10 cellular contexts compared by ENCODE assay signal in the genomic region with DNA sequence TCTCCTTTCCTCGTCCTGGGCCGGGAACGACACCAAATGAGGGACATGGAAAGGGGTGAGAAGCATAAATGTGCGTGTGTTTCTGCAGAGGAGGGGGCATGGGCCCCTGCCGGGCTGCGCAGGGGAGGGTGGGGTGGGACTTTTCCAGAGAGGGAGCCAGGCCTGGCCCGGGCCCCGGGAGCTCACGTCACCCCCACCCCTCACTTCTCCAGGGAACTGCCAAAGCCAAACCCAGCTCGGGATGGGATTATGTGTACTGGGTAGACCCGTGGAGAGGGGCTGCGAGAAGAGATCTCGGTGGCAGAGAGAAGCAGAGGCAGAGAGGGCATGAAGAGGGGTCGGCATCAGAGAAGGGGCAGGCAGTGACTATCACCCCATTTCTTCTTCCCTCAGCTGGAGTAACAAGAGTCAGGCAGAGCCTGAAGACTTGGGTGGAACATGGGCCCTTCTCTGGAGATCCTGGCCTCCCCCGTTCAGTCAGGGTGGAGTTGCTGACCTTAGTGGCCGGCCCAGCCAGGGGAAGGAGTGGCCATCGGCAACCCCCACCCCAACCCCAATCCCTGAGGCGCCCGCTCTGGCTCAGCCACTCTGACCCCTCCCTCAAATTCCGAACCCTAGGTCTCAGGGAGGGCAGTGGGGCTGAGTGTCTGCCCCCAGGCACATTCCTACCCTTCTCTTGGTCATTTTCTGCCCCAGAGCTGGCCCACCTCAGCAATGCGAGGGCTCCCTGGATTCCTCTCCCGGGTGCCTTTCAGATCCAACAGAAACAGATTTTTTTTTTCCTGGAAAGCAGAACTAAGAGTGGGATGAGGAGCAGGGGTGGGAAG. TPM values are rescaled to one million over a fixed set of nuclear protein-coding genes. Genes with fewer than 3 reads are reported as not detected.
DNase-seq lines count a peak whose midpoint lies in the region; ATAC-seq, FAIRE-seq and TF ChIP-seq lines count a peak whose summit lies in the region.
"Had no signal": no experiment of that assay in that cellular context is flagged by ENCODE, and none has a peak within 500 bp of the region (broad histone marks: within the 10 kb centered on the region; RNA-seq: fewer than 3 reads in every experiment).

No MANE protein-coding gene starts in this region.

- peaks cover 21% of the 10 kb centered on the region for H3K4me1 Mint-ChIP-seq in T-helper 1 cell treated with Interleukin-12 subunit alpha and Interleukin-12 subunit beta and Interleukin-4 antibody, amounts not matched to agents 30 μg/mL and 1 μg/mL, for 36 hours (ENCODE audit: low read depth)
- H3K4me1 Mint-ChIP-seq in dendritic cell treated with granulocyte-macrophage colony-stimulating factor and Interleukin-4, amounts not matched to agents 40 ng/mL and 50 ng/mL, for 4 days (ENCODE audit: low read depth), result peaks cover 49% of the 10 kb centered on the region
- H3K4me1 Mint-ChIP-seq in activated T-helper 17 cell treated with anti-CD3 and anti-CD28 coated beads, Interleukin-2, amount 50 U/mL, for 72 hours, result peaks cover under 1% of the 10 kb centered on the region

- peak overlapping the region; percentile 37 for H3K4me3 ChIP-seq in mononuclear cell (ENCODE audit: low read length)
- H3K4me3 ChIP-seq in tibial nerve, result peak overlapping the region in 3 of 4 donors; percentile 73 to 78 (median 76)
- no peak overlapping the region for H3K4me3 ChIP-seq in kidney (ENCODE audit: low read length in 2 of 2)

- TF ChIP-seq EP300 in tibial nerve (IDR thresholded peaks at IDR 0.05), result no peak

- intact Hi-C loops in dendritic cell treated with granulocyte-macrophage colony-stimulating factor and Interleukin-4, amounts not matched to agents 40 ng/mL and 50 ng/mL, for 4 days (cut with micrococcal nuclease), result loop anchor here (5.0 kb wide), 1 partner anchor 88 kb away; no protein-coding TSS in a partner anchor
- intact Hi-C loops in kidney (cut with DNase I), result no loop called here

- H3K9me3 ChIP-seq in mononuclear cell (ENCODE audit: low read depth, low read length) (no peaks in the 10 kb centered on the region), tibial nerve (no peaks in the 10 kb centered on the region), kidney (ENCODE audit: control insufficient read depth in 1 of 2, low read length in 2 of 2) (no peaks in the 10 kb centered on the region)

- DNase-seq in T-helper 1 cell (no peak), tibial nerve (ENCODE audit: low spot score in 2 of 2) (no peak), kidney (no peak)
- DNase-seq: NCI-H2227 treated with DMSO at 0.1 percent for 48 hours had no signal

- TF ChIP-seq POLR2A in tibial nerve (IDR thresholded peaks at IDR 0.05), result no peak

- no peak for FAIRE-seq in kidney (lab: Jason Lieb, UNC)

- 35 to 36% methylated on average over 21 to 22 of the region's 22 CpGs for WGBS in tibial nerve, 2 donors

- H3K27ac ChIP-seq in tibial nerve (peak overlapping the region; percentile 84 to 99 (median 97)), kidney (ENCODE audit: low read depth in 2 of 2, low read length in 2 of 2) (peak overlapping the region in 1 of 2 donors; percentile 77)

- H3K4me1 ChIP-seq in mononuclear cell (ENCODE audit: insufficient read depth, low read length) (peaks cover 56% of the 10 kb centered on the region), tibial nerve (peaks cover 0 to 64% (median 33%) of the 10 kb centered on the region in 4 donors), kidney (ENCODE audit: control insufficient read depth in 1 of 2, insufficient read depth in 1 of 2, low read depth in 1 of 2, low read length in 2 of 2) (peaks cover 7 to 13% of the 10 kb centered on the region in 2 donors)

- peak overlapping the region; percentile 83 for H3K4me3 Mint-ChIP-seq in T-helper 1 cell treated with Interleukin-12 subunit alpha and Interleukin-12 subunit beta and Interleukin-4 antibody, amounts not matched to agents 30 μg/mL and 1 μg/mL, for 36 hours
- peak overlapping the region; percentile 99 for H3K4me3 Mint-ChIP-seq in dendritic cell treated with granulocyte-macrophage colony-stimulating factor and Interleukin-4, amounts not matched to agents 40 ng/mL and 50 ng/mL, for 4 days
- no peak overlapping the region for H3K4me3 Mint-ChIP-seq in activated T-helper 17 cell treated with anti-CD3 and anti-CD28 coated beads, Interleukin-2, amount 50 U/mL, for 72 hours

- no peak overlapping the region for H3K9ac ChIP-seq in kidney (ENCODE audit: low read length in 2 of 2)

- H3K9me3 Mint-ChIP-seq in T-helper 1 cell treated with Interleukin-12 subunit alpha and Interleukin-12 subunit beta and Interleukin-4 antibody, amounts not matched to agents 30 μg/mL and 1 μg/mL, for 36 hours, result no peaks in the 10 kb centered on the region
- H3K9me3 Mint-ChIP-seq in dendritic cell treated with granulocyte-macrophage colony-stimulating factor and Interleukin-4, amounts not matched to agents 40 ng/mL and 50 ng/mL, for 4 days, result no peaks in the 10 kb centered on the region
- H3K9me3 Mint-ChIP-seq in activated T-helper 17 cell treated with anti-CD3 and anti-CD28 coated beads, Interleukin-2, amount 50 U/mL, for 72 hours, result no peaks in the 10 kb centered on the region
- H3K9me3 Mint-ChIP-seq: stimulated activated naive CD8-positive, alpha-beta T cell treated with anti-CD3 and anti-CD28 coated beads, Interleukin-15, amount 100 ng/mL, for 72 hours had no signal

- H3K36me3 Mint-ChIP-seq in T-helper 1 cell treated with Interleukin-12 subunit alpha and Interleukin-12 subunit beta and Interleukin-4 antibody, amounts not matched to agents 30 μg/mL and 1 μg/mL, for 36 hours (ENCODE audit: low read depth), result peaks cover 2% of the 10 kb centered on the region
- H3K36me3 Mint-ChIP-seq in dendritic cell treated with granulocyte-macrophage colony-stimulating factor and Interleukin-4, amounts not matched to agents 40 ng/mL and 50 ng/mL, for 4 days (ENCODE audit: low read depth), result peaks cover 59% of the 10 kb centered on the region
- H3K36me3 Mint-ChIP-seq in activated T-helper 17 cell treated with anti-CD3 and anti-CD28 coated beads, Interleukin-2, amount 50 U/mL, for 72 hours (ENCODE audit: low read depth), result no peaks in the 10 kb centered on the region

- H3K27me3 Mint-ChIP-seq in T-helper 1 cell treated with Interleukin-12 subunit alpha and Interleukin-12 subunit beta and Interleukin-4 antibody, amounts not matched to agents 30 μg/mL and 1 μg/mL, for 36 hours (ENCODE audit: low read depth), result peaks cover 28% of the 10 kb centered on the region
- H3K27me3 Mint-ChIP-seq in dendritic cell treated with granulocyte-macrophage colony-stimulating factor and Interleukin-4, amounts not matched to agents 40 ng/mL and 50 ng/mL, for 4 days, result peaks cover 4% of the 10 kb centered on the region
- H3K27me3 Mint-ChIP-seq in activated T-helper 17 cell treated with anti-CD3 and anti-CD28 coated beads, Interleukin-2, amount 50 U/mL, for 72 hours, result no peaks in the 10 kb centered on the region

- peaks cover 0 to 14% (median 0%) of the 10 kb centered on the region in 3 donors for H3K36me3 ChIP-seq in tibial nerve
- H3K36me3 ChIP-seq in kidney (ENCODE audit: control insufficient read depth in 1 of 2, insufficient read depth in 2 of 2, low read length in 2 of 2), result peaks cover under 1% of the 10 kb centered on the region in 2 donors

- no peak for TF ChIP-seq CTCF in tibial nerve (IDR thresholded peaks at IDR 0.05)
- TF ChIP-seq CTCF in kidney (IDR thresholded peaks at IDR 0.05; ENCODE audit: borderline replicate concordance, extremely low read depth, insufficient read depth), result no peak

- H3K27me3 ChIP-seq in mononuclear cell (ENCODE audit: insufficient read depth, low read length) (no peaks in the 10 kb centered on the region), tibial nerve (no peaks in the 10 kb centered on the region)

- ATAC-seq in HG02678 (IDR thresholded peaks at IDR 0.05; ENCODE audit: unreplicated experiment), result no peak
- no peak for ATAC-seq in activated T-helper 17 cell treated with anti-CD3 and anti-CD28 coated beads, Interleukin-2, amount 50 U/mL, for 72 hours (replicated peaks)
- ATAC-seq: stimulated activated naive CD8-positive, alpha-beta T cell treated with anti-CD3 and anti-CD28 coated beads, Interleukin-15, amount 100 ng/mL, for 72 hours had no signal

- no peak overlapping the region for H3K27ac Mint-ChIP-seq in T-helper 1 cell treated with Interleukin-12 subunit alpha and Interleukin-12 subunit beta and Interleukin-4 antibody, amounts not matched to agents 30 μg/mL and 1 μg/mL, for 36 hours
- H3K27ac Mint-ChIP-seq in dendritic cell treated with granulocyte-macrophage colony-stimulating factor and Interleukin-4, amounts not matched to agents 40 ng/mL and 50 ng/mL, for 4 days, result peak overlapping the region; percentile 99
- no peak overlapping the region for H3K27ac Mint-ChIP-seq in activated T-helper 17 cell treated with anti-CD3 and anti-CD28 coated beads, Interleukin-2, amount 50 U/mL, for 72 hours

RNA-seq across cellular contexts. Expression of a gene that starts 1.2 kb away (rescaled TPM):
- total RNA-seq in mononuclear cell, result 3.3 TPM
- total RNA-seq in tibial nerve, result 100 to 1,000 TPM in 2 of 4 donors, 10 to 100 TPM in 2; 54.4 to 132 (median 93.2) TPM
- 20.0 TPM for total RNA-seq in kidney
- polyA plus RNA-seq in kidney (ENCODE audit: insufficient read depth, low read depth, low replicate concordance), result 6.9 TPM
- total RNA-seq in activated T-helper 17 cell treated with anti-CD3 and anti-CD28 coated beads, Interleukin-2, amount 50 U/mL, for 72 hours, result under 1 TPM; 0.29 to 0.37 TPM

RNA-seq across cellular contexts. Expression of a gene that starts 29.0 kb away (rescaled TPM):
- total RNA-seq in mononuclear cell, result 1,412 TPM
- total RNA-seq in tibial nerve, result 100 to 1,000 TPM; 235 to 306 (median 258) TPM
- 253 TPM for total RNA-seq in kidney
- polyA plus RNA-seq in kidney (ENCODE audit: insufficient read depth, low read depth, low replicate concordance), result 79.5 TPM
- 100 to 1,000 TPM; 235 to 351 TPM for total RNA-seq in activated T-helper 17 cell treated with anti-CD3 and anti-CD28 coated beads, Interleukin-2, amount 50 U/mL, for 72 hours

RNA-seq across cellular contexts. Expression of a gene that starts 34.9 kb away (rescaled TPM):
- total RNA-seq in mononuclear cell, result not detected
- total RNA-seq in tibial nerve, result not detected
- total RNA-seq in kidney, result not detected
- polyA plus RNA-seq in kidney (ENCODE audit: insufficient read depth, low read depth, low replicate concordance), result not detected
- total RNA-seq in activated T-helper 17 cell treated with anti-CD3 and anti-CD28 coated beads, Interleukin-2, amount 50 U/mL, for 72 hours, result 1 to 10 TPM in 1 of 2 donors, not detected in 1; 1.2 TPM

RNA-seq across cellular contexts. Expression of a gene that starts 42.5 kb away (rescaled TPM):
- total RNA-seq in mononuclear cell (0.21 TPM), tibial nerve (10 to 100 TPM; 10.1 to 32.2 (median 15.0) TPM), kidney (9.2 TPM)
- polyA plus RNA-seq in kidney (ENCODE audit: insufficient read depth, low read depth, low replicate concordance), result 36.4 TPM
- total RNA-seq in activated T-helper 17 cell treated with anti-CD3 and anti-CD28 coated beads, Interleukin-2, amount 50 U/mL, for 72 hours, result 1 to 10 TPM; 1.1 to 2.0 TPM

Comparison
In these comparisons a context has a peak if more than half of its experiments do, and no peak if none do; other contexts are left out.
1. H3K4me3 ChIP-seq: peak in mononuclear cell (single experiment) and tibial nerve (3 of 4); none in kidney (0 of 2).